ENCODE assay signal across 8 cellular contexts in the genomic region with DNA sequence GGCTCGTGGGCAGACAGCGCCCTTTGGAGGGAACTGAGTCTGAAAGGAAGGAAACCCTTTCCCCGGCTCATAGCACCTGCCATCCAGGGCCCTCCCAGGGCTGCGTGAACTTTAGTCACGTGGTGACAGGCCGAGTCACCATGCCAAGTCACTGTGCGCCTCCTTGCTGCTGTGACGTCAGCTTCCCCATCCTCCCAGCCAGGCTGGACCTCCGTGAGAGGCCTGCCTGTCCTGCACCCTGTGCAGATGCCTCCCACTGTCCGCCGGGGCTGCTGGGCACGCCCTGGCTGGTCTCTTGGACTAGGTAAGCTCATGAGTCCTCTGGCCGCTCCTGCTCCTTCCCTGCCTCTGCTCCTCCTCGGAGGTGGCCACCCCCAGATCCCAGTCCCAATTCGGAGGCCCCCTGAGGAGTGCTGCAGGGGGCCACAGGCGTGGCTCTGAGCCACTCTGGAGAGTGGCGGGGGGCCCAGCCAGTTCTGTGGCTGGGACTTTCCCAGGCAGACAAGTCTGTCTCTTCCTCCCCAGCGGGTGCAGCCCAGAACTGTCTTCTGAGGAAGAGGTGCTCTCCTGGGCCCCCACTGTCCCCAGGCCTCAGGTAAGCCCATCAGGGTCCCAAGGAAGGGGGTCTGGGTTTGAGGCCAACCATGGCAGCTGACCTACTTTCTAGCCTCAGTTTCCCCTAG. TPM values are rescaled to one million over a fixed set of nuclear protein-coding genes. Genes with fewer than 3 reads are reported as not detected.
DNase-seq lines count a peak whose midpoint lies in the region; ATAC-seq and TF ChIP-seq lines count a peak whose summit lies in the region.
"Not testable (repeated sequence)": the region's sequence is repeated elsewhere in the genome, so short reads cannot be mapped to it uniquely, and the experiment has no call there.

No MANE protein-coding gene starts in this region.

- peaks cover 11% of the 10 kb centered on the region; the same call in 1 of the 2 replicates for H3K4me1 ChIP-seq in SJCRH30

- H3K27me3 Mint-ChIP-seq in CD4-positive, alpha-beta T cell; activated CD8-positive, alpha-beta T cell treated with anti-CD3 and anti-CD28 coated beads, Interleukin-2, amount 10 ng/mL, durations not matched to agents 7 days and 5 days (ENCODE audit: low read depth); central memory CD8-positive, alpha-beta T cell: not testable (repeated sequence)

- peak; percentile 33 for TF ChIP-seq POLR2A in GM18951 (IDR thresholded peaks at IDR 0.05; ENCODE audit: extremely low read depth, insufficient read depth, insufficient read length)

- intact Hi-C loops in CD4-positive, alpha-beta T cell (cut with DNase I, micrococcal nuclease), result not testable (repeated sequence)

- DNase-seq in CD4-positive, alpha-beta T cell, result peak in 9 of 10 experiments; percentile 15 to 52 (median 35)
- DNase-seq in SJCRH30, result peak; percentile 64 to 66
- peak; percentile 66 for DNase-seq in activated CD8-positive, alpha-beta T cell treated with anti-CD3 and anti-CD28 coated beads, Interleukin-2, amount 10 ng/mL, durations not matched to agents 7 days and 5 days
- DNase-seq in central memory CD8-positive, alpha-beta T cell (ENCODE audit: low spot score in 2 of 2), result peak in 1 of 2 donors; percentile 26
- DNase-seq in lung microvascular endothelial cell (ENCODE audit: low read depth in 2 of 2), result peak; percentile 35 to 37
- DNase-seq in stimulated activated CD4-positive, alpha-beta T cell treated with anti-CD3 and anti-CD28 coated beads, Interleukin-4, amount 100 ng/mL, for 4 hours, result peak; percentile 50 to 66

- not testable (repeated sequence) for H3K9me3 ChIP-seq in CD4-positive, alpha-beta T cell (ENCODE audit: control insufficient read depth, low read length); SJCRH30 (replicated peaks)

- H3K27me3 ChIP-seq in CD4-positive, alpha-beta T cell (ENCODE audit: control insufficient read depth, insufficient read depth, low read length); SJCRH30: not testable (repeated sequence)

- in situ Hi-C loops in GM18951 (cut with MboI; ENCODE audit: low sequenced_read_pairs, unreplicated experiment), result loop anchor here (10.0 kb wide), 1 partner anchor 933 kb away; no protein-coding TSS in a partner anchor

- not testable (repeated sequence) for TF ChIP-seq CTCF in CD4-positive, alpha-beta T cell (IDR thresholded peaks at IDR 0.05)

- peak overlapping the region; percentile 10 for H3K4me3 ChIP-seq in SJCRH30

- H3K4me1 Mint-ChIP-seq in CD4-positive, alpha-beta T cell (ENCODE audit: low read depth), result peaks cover 18% of the 10 kb centered on the region
- peaks cover 43% of the 10 kb centered on the region for H3K4me1 Mint-ChIP-seq in activated CD8-positive, alpha-beta T cell treated with anti-CD3 and anti-CD28 coated beads, Interleukin-2, amount 10 ng/mL, durations not matched to agents 7 days and 5 days (ENCODE audit: low read depth)
- peaks cover 20% of the 10 kb centered on the region for H3K4me1 Mint-ChIP-seq in central memory CD8-positive, alpha-beta T cell

- POLR2A ChIA-PET in CD4-positive, alpha-beta T cell (lab: Charles Lee), result not testable (repeated sequence)
- POLR2A ChIA-PET in activated CD8-positive, alpha-beta T cell treated with anti-CD3 and anti-CD28 coated beads, Interleukin-2, amount 10 ng/mL, durations not matched to agents 7 days and 5 days (lab: Charles Lee), result interaction anchor here (0.9 kb wide), 1 partner anchor 13 kb away, joined by 3 read pairs; no protein-coding TSS in a partner anchor

- ATAC-seq in CD4-positive, alpha-beta T cell (ENCODE audit: poor library complexity), result peak; percentile 71
- peak; percentile 75 for ATAC-seq in HG03520 (IDR thresholded peaks at IDR 0.05; ENCODE audit: unreplicated experiment)
- ATAC-seq in activated CD8-positive, alpha-beta T cell treated with anti-CD3 and anti-CD28 coated beads, Interleukin-2, amount 10 ng/mL, durations not matched to agents 7 days and 5 days, result peak; percentile 61
- peak; percentile 75 for ATAC-seq in central memory CD8-positive, alpha-beta T cell (replicated peaks; ENCODE audit: extremely low read depth, poor library complexity, severe bottlenecking)

- CTCF ChIA-PET in CD4-positive, alpha-beta T cell (lab: Charles Lee); activated CD8-positive, alpha-beta T cell treated with anti-CD3 and anti-CD28 coated beads, Interleukin-2, amount 10 ng/mL, durations not matched to agents 7 days and 5 days (lab: Charles Lee): not testable (repeated sequence)

- peak overlapping the region; percentile 95 for H3K27ac Mint-ChIP-seq in CD4-positive, alpha-beta T cell
- peak overlapping the region; percentile 95 for H3K27ac Mint-ChIP-seq in activated CD8-positive, alpha-beta T cell treated with anti-CD3 and anti-CD28 coated beads, Interleukin-2, amount 10 ng/mL, durations not matched to agents 7 days and 5 days
- H3K27ac Mint-ChIP-seq in central memory CD8-positive, alpha-beta T cell (ENCODE audit: low read depth), result peak overlapping the region; percentile 99

- H3K36me3 Mint-ChIP-seq in CD4-positive, alpha-beta T cell (ENCODE audit: low read depth); activated CD8-positive, alpha-beta T cell treated with anti-CD3 and anti-CD28 coated beads, Interleukin-2, amount 10 ng/mL, durations not matched to agents 7 days and 5 days (ENCODE audit: low read depth); central memory CD8-positive, alpha-beta T cell (ENCODE audit: insufficient read depth): not testable (repeated sequence)

- not testable (repeated sequence) for H3K27ac ChIP-seq in CD4-positive, alpha-beta T cell (ENCODE audit: low read depth, low read length)
- H3K27ac ChIP-seq in SJCRH30, result peak overlapping the region; percentile 25

- H3K36me3 ChIP-seq in SJCRH30, result not testable (repeated sequence)

- not testable (repeated sequence) for H3K9me3 Mint-ChIP-seq in CD4-positive, alpha-beta T cell; activated CD8-positive, alpha-beta T cell treated with anti-CD3 and anti-CD28 coated beads, Interleukin-2, amount 10 ng/mL, durations not matched to agents 7 days and 5 days (ENCODE audit: insufficient read depth); central memory CD8-positive, alpha-beta T cell

- peak overlapping the region; percentile 87 for H3K4me3 Mint-ChIP-seq in CD4-positive, alpha-beta T cell
- peak overlapping the region; percentile 89 for H3K4me3 Mint-ChIP-seq in activated CD8-positive, alpha-beta T cell treated with anti-CD3 and anti-CD28 coated beads, Interleukin-2, amount 10 ng/mL, durations not matched to agents 7 days and 5 days
- peak overlapping the region; percentile 93 for H3K4me3 Mint-ChIP-seq in central memory CD8-positive, alpha-beta T cell

RNA-seq across cellular contexts. Expression of gene GGT1, which starts 4.6 kb away (rescaled TPM):
- total RNA-seq in CD4-positive, alpha-beta T cell, result 10 to 100 TPM; 19.7 to 20.1 TPM
- 2.6 and 2.8 TPM in 2 replicates for total RNA-seq in SJCRH30 (2014; rRNA removed; shearing (Covaris generic))
- total RNA-seq in activated CD8-positive, alpha-beta T cell treated with anti-CD3 and anti-CD28 coated beads, Interleukin-2, amount 10 ng/mL, durations not matched to agents 7 days and 5 days, result 10 to 100 TPM; 20.0 to 23.6 TPM
- total RNA-seq in lung microvascular endothelial cell, result 4.8 and 6.1 TPM in 2 replicates

RNA-seq across cellular contexts. Expression of gene LRRC75B, which starts 14.7 kb away (rescaled TPM):
- not detected for total RNA-seq in CD4-positive, alpha-beta T cell
- total RNA-seq in SJCRH30 (2014; rRNA removed; shearing (Covaris generic)), result 0.35 and 0.95 TPM in 2 replicates
- 1 to 10 TPM in 1 of 2 experiments, under 1 TPM in 1; 0.91 to 1.3 TPM for total RNA-seq in activated CD8-positive, alpha-beta T cell treated with anti-CD3 and anti-CD28 coated beads, Interleukin-2, amount 10 ng/mL, durations not matched to agents 7 days and 5 days
- 2.6 TPM in 2 replicates for total RNA-seq in lung microvascular endothelial cell

RNA-seq across cellular contexts. Expression of gene SNRPD3, which starts 51.8 kb away (rescaled TPM):
- 10 to 100 TPM; 31.0 to 31.5 TPM for total RNA-seq in CD4-positive, alpha-beta T cell
- total RNA-seq in SJCRH30 (2014; rRNA removed; shearing (Covaris generic)), result 252 and 278 TPM in 2 replicates
- total RNA-seq in activated CD8-positive, alpha-beta T cell treated with anti-CD3 and anti-CD28 coated beads, Interleukin-2, amount 10 ng/mL, durations not matched to agents 7 days and 5 days, result 100 to 1,000 TPM; 136 to 144 TPM
- 158 and 165 TPM in 2 replicates for total RNA-seq in lung microvascular endothelial cell

RNA-seq across cellular contexts. Expression of gene GUCD1, which starts 52.6 kb away (rescaled TPM):
- 10 to 100 TPM; 60.9 to 68.3 TPM for total RNA-seq in CD4-positive, alpha-beta T cell
- 68.4 and 81.0 TPM in 2 replicates for total RNA-seq in SJCRH30 (2014; rRNA removed; shearing (Covaris generic))
- 100 to 1,000 TPM; 129 to 133 TPM for total RNA-seq in activated CD8-positive, alpha-beta T cell treated with anti-CD3 and anti-CD28 coated beads, Interleukin-2, amount 10 ng/mL, durations not matched to agents 7 days and 5 days
- 128 and 171 TPM in 2 replicates for total RNA-seq in lung microvascular endothelial cell
